8 cellular contexts compared by ENCODE assay signal in genomic region chr4:174283507-174284180, GRCh38. TPM values are rescaled to one million over a fixed set of nuclear protein-coding genes. Genes with fewer than 3 reads are reported as not detected.
DNase-seq lines count a peak whose midpoint lies in the region; ATAC-seq and TF ChIP-seq lines count a peak whose summit lies in the region.

Gene CEP44, plus strand, starts transcription at chr4:174283911. Its CDS starts 15,211 bp downstream, at chr4:174299122.
Gene FBXO8, minus strand, starts transcription at chr4:174283667. Its CDS starts 20,575 bp downstream, at chr4:174263092.

- H3K4me3 Mint-ChIP-seq in CD14-positive monocyte, result peak within 1 kb of the TSS; percentile 93 to 96
- peak within 1 kb of the TSS; percentile 99 for H3K4me3 Mint-ChIP-seq in activated CD8-positive, alpha-beta T cell treated with anti-CD3 and anti-CD28 coated beads, Interleukin-2, amount 10 ng/mL, durations not matched to agents 7 days and 5 days

- DNase-seq in CD14-positive monocyte (ENCODE audit: low spot score) (peak; percentile 63), NCI-H82 treated with DMSO at 0.1 percent for 48 hours (lab: John Stamatoyannopoulos, UW; ENCODE audit: unreplicated experiment) (peak; percentile 43), lung microvascular endothelial cell (ENCODE audit: low read depth in 2 of 2) (peak; percentile 82 to 86)
- peak; percentile 71 for DNase-seq in activated CD8-positive, alpha-beta T cell treated with anti-CD3 and anti-CD28 coated beads, Interleukin-2, amount 10 ng/mL, durations not matched to agents 7 days and 5 days
- peak; percentile 61 for DNase-seq in effector CD4-positive, alpha-beta T cell
- DNase-seq in stimulated activated CD4-positive, alpha-beta T cell treated with anti-CD3 and anti-CD28 coated beads, TNF-alpha, amount 100 ng/mL, for 4 hours (ENCODE audit: low read depth in 3 of 3), result peak; percentile 29 to 49 (median 44)

- intact Hi-C loops in CD14-positive monocyte (cut with micrococcal nuclease), result no loop called here

- H3K9me3 Mint-ChIP-seq in CD14-positive monocyte, result peaks cover 0 to 3% (median 0%) of the 10 kb centered on the region in 7 donors
- no peaks in the 10 kb centered on the region for H3K9me3 Mint-ChIP-seq in activated CD8-positive, alpha-beta T cell treated with anti-CD3 and anti-CD28 coated beads, Interleukin-2, amount 10 ng/mL, durations not matched to agents 7 days and 5 days (ENCODE audit: insufficient read depth)

- peak within 1 kb of the TSS; percentile 99 to 100 (median 99) for H3K27ac Mint-ChIP-seq in CD14-positive monocyte
- H3K27ac Mint-ChIP-seq in activated CD8-positive, alpha-beta T cell treated with anti-CD3 and anti-CD28 coated beads, Interleukin-2, amount 10 ng/mL, durations not matched to agents 7 days and 5 days, result peak within 1 kb of the TSS; percentile 100

- no peak for TF ChIP-seq CTCF in CD14-positive monocyte (IDR thresholded peaks at IDR 0.05)

- peaks cover 0 to 2% (median 0%) of the 10 kb centered on the region in 3 donors for H3K27me3 Mint-ChIP-seq in CD14-positive monocyte (ENCODE audit: low read depth in 3 of 3)
- no peaks in the 10 kb centered on the region for H3K27me3 Mint-ChIP-seq in activated CD8-positive, alpha-beta T cell treated with anti-CD3 and anti-CD28 coated beads, Interleukin-2, amount 10 ng/mL, durations not matched to agents 7 days and 5 days (ENCODE audit: low read depth)

- CTCF ChIA-PET in activated CD8-positive, alpha-beta T cell treated with anti-CD3 and anti-CD28 coated beads, Interleukin-2, amount 10 ng/mL, durations not matched to agents 7 days and 5 days (lab: Charles Lee), result interaction anchor here (3.0 kb wide), 1 partner anchor 35 kb away, joined by 9 read pairs; no protein-coding TSS in a partner anchor

- ATAC-seq in GM19328 (IDR thresholded peaks at IDR 0.05; ENCODE audit: unreplicated experiment), result peak; percentile 57
- peak; percentile 48 for ATAC-seq in HG03520 (IDR thresholded peaks at IDR 0.05; ENCODE audit: unreplicated experiment)
- peak; percentile 63 for ATAC-seq in activated CD8-positive, alpha-beta T cell treated with anti-CD3 and anti-CD28 coated beads, Interleukin-2, amount 10 ng/mL, durations not matched to agents 7 days and 5 days

- POLR2A ChIA-PET in activated CD8-positive, alpha-beta T cell treated with anti-CD3 and anti-CD28 coated beads, Interleukin-2, amount 10 ng/mL, durations not matched to agents 7 days and 5 days (lab: Charles Lee), result interaction anchor here (0.7 to 1.6 kb wide), 11 partner anchors 13 to 239 kb away, joined by 3 to 5 read pairs (median 3); partner anchors contain the start of gene HPGD

- peaks cover 9 to 14% of the 10 kb centered on the region in 2 donors for H3K36me3 Mint-ChIP-seq in CD14-positive monocyte
- H3K36me3 Mint-ChIP-seq in activated CD8-positive, alpha-beta T cell treated with anti-CD3 and anti-CD28 coated beads, Interleukin-2, amount 10 ng/mL, durations not matched to agents 7 days and 5 days (ENCODE audit: low read depth), result peaks cover 37% of the 10 kb centered on the region

- H3K4me1 Mint-ChIP-seq in CD14-positive monocyte, result peaks cover 50% of the 10 kb centered on the region
- H3K4me1 Mint-ChIP-seq in activated CD8-positive, alpha-beta T cell treated with anti-CD3 and anti-CD28 coated beads, Interleukin-2, amount 10 ng/mL, durations not matched to agents 7 days and 5 days (ENCODE audit: low read depth), result peaks cover 62% of the 10 kb centered on the region

RNA-seq across cellular contexts. Expression of gene CEP44, which starts in this region (rescaled TPM):
- polyA plus RNA-seq in CD14-positive monocyte, result 1 to 10 TPM; 1.9 to 3.3 TPM
- 10 to 100 TPM; 19.1 to 21.2 TPM for total RNA-seq in activated CD8-positive, alpha-beta T cell treated with anti-CD3 and anti-CD28 coated beads, Interleukin-2, amount 10 ng/mL, durations not matched to agents 7 days and 5 days
- total RNA-seq in lung microvascular endothelial cell, result 5.8 and 6.8 TPM in 2 replicates

RNA-seq across cellular contexts. Expression of gene FBXO8, which starts in this region (rescaled TPM):
- 1 to 10 TPM; 3.9 to 6.5 TPM for polyA plus RNA-seq in CD14-positive monocyte
- 10 to 100 TPM; 13.7 to 16.6 TPM for total RNA-seq in activated CD8-positive, alpha-beta T cell treated with anti-CD3 and anti-CD28 coated beads, Interleukin-2, amount 10 ng/mL, durations not matched to agents 7 days and 5 days
- total RNA-seq in lung microvascular endothelial cell, result 19.2 and 31.5 TPM in 2 replicates

Comparison
In these comparisons a context has a peak if more than half of its experiments do, and no peak if none do; other contexts are left out.
1. Peak in every context shown above with its lines: DNase-seq and ATAC-seq.